In genomic region chr16:69384974-69385373, GRCh38 we compare ENCODE assay signal across 1 cellular context.
TF ChIP-seq lines count a peak whose summit lies in the region.

No MANE protein-coding gene starts in this region.

TF ChIP-seq in endothelial cell of umbilical vein, 7 proteins besides CTCF, POLR2A, EP300 and RAD21:
- TF ChIP-seq POLR2AphosphoS5 (IDR thresholded peaks at IDR 0.05; ENCODE audit: insufficient read depth, low read depth, low read length) (no peak), EZH2 (IDR thresholded peaks at IDR 0.05; ENCODE audit: borderline replicate concordance, low read depth, low read length, severe bottlenecking) (no peak), GATA2 (IDR thresholded peaks at IDR 0.05; ENCODE audit: insufficient read depth, insufficient read length, low read depth, low read length) (no peak), MYC (IDR thresholded peaks at IDR 0.05; ENCODE audit: low read depth, low read length) (no peak), JUN (IDR thresholded peaks at IDR 0.05; ENCODE audit: borderline replicate concordance, insufficient read depth, insufficient read length, low read depth) (no peak), FOS (IDR thresholded peaks at IDR 0.05; ENCODE audit: borderline replicate concordance, insufficient read depth, low read length) (no peak), MAX (IDR thresholded peaks at IDR 0.05; ENCODE audit: insufficient read depth, insufficient read length) (no peak)
TF ChIP-seq in endothelial cell of umbilical vein: peak in this region for 0.
